ENCODE assay signal across 16 cellular contexts in genomic region chr9:134783699-134784039, GRCh38.
DNase-seq lines count a peak whose midpoint lies in the region; ATAC-seq and TF ChIP-seq lines count a peak whose summit lies in the region.
"Had no signal": no experiment of that assay in that cellular context is flagged by ENCODE, and none has a peak within 500 bp of the region (broad histone marks: within the 10 kb centered on the region; RNA-seq: fewer than 3 reads in every experiment).

No MANE protein-coding gene starts in this region.

- RAD21 ChIA-PET in HCT116 (lab: Charles Lee; ENCODE audit: low non-redundant PET in 1 of 2, low total read pairs in 2 of 2, uncharacterized antibody in 2 of 2, unreplicated experiment in 2 of 2): no interaction called here

- no peak for TF ChIP-seq RAD21 in HCT116 (IDR thresholded peaks at IDR 0.05; ENCODE audit: low read depth)

- H3K9ac ChIP-seq in HCT116 (ENCODE audit: low read length) (no peak overlapping the region), smooth muscle cell (ENCODE audit: low read depth) (no peak overlapping the region), colonic mucosa (ENCODE audit: low read depth in 2 of 2, low read length in 2 of 2) (no peak overlapping the region)

- no peaks in the 10 kb centered on the region for H3K36me3 Mint-ChIP-seq in glutamatergic neuron (ENCODE audit: unreplicated experiment)
- no peaks in the 10 kb centered on the region for H3K36me3 Mint-ChIP-seq in CD4-positive, alpha-beta memory T cell
- H3K36me3 Mint-ChIP-seq: WTC11 had no signal

- H3K36me3 ChIP-seq in HCT116 (ENCODE audit: control insufficient read depth in 1 of 2, insufficient read depth in 2 of 2, low read length in 2 of 2) (no peaks in the 10 kb centered on the region), smooth muscle cell (ENCODE audit: low read depth) (peaks cover 3% of the 10 kb centered on the region), colonic mucosa (no peaks in the 10 kb centered on the region)
- no peaks in the 10 kb centered on the region for H3K36me3 ChIP-seq in CD4-positive, alpha-beta memory T cell (ENCODE audit: insufficient read depth, low read length)

- H3K27me3 Mint-ChIP-seq in glutamatergic neuron (ENCODE audit: unreplicated experiment): peaks cover 5% of the 10 kb centered on the region
- H3K27me3 Mint-ChIP-seq in CD4-positive, alpha-beta memory T cell: peaks cover 1 to 4% of the 10 kb centered on the region in 2 donors

- H3F3A ChIP-seq in smooth muscle cell (ENCODE audit: low read depth): peaks cover 97% of the 10 kb centered on the region

- CTCF ChIA-PET in HCT116 (lab: Charles Lee): interaction anchor here (0.9 kb wide), 1 partner anchor 9 kb away, joined by 3 read pairs; no protein-coding TSS in a partner anchor
- CTCF ChIA-PET in CD4-positive, alpha-beta memory T cell (lab: Charles Lee; ENCODE audit: partially characterized antibody): no interaction called here

- H4K20me1 ChIP-seq in HCT116 (ENCODE audit: insufficient read depth): no peaks in the 10 kb centered on the region
- peaks cover 100% of the 10 kb centered on the region for H4K20me1 ChIP-seq in smooth muscle cell (ENCODE audit: low read depth)

- peak overlapping the region; percentile 82 for H3K27ac Mint-ChIP-seq in glutamatergic neuron (ENCODE audit: unreplicated experiment)
- no peak overlapping the region for H3K27ac Mint-ChIP-seq in CD4-positive, alpha-beta memory T cell
- H3K27ac Mint-ChIP-seq: WTC11 had no signal

- H3K4me1 Mint-ChIP-seq in glutamatergic neuron (ENCODE audit: low read depth, unreplicated experiment): peaks cover 25% of the 10 kb centered on the region
- H3K4me1 Mint-ChIP-seq in CD4-positive, alpha-beta memory T cell: no peaks in the 10 kb centered on the region

- in situ Hi-C loops in SK-MEL-5 (cut with HindIII; ENCODE audit: low pct_unique_long_range_greater_than_20kb, low sequenced_read_pairs): no loop called here

- H3K9me2 ChIP-seq in HCT116 (ENCODE audit: insufficient read depth): no peaks in the 10 kb centered on the region

- no peak for ATAC-seq in HCT116
- no peak for ATAC-seq in GM19455 (IDR thresholded peaks at IDR 0.05; ENCODE audit: unreplicated experiment)

- peak overlapping the region; percentile 2 for H3K4me3 Mint-ChIP-seq in glutamatergic neuron (ENCODE audit: unreplicated experiment)
- no peak overlapping the region for H3K4me3 Mint-ChIP-seq in CD4-positive, alpha-beta memory T cell
- H3K4me3 Mint-ChIP-seq: WTC11 had no signal

- DNase-seq in HCT116 (ENCODE audit: low read depth, low spot score) (no peak), SK-MEL-5 (ENCODE audit: low read depth, low spot score) (peak; percentile 6), glutamatergic neuron (no peak), smooth muscle cell (lab: John Stamatoyannopoulos, UW; ENCODE audit: unreplicated experiment) (no peak), COLO668 (lab: John Stamatoyannopoulos, UW; ENCODE audit: unreplicated experiment) (no peak), colonic mucosa (no peak)
- no peak for DNase-seq in CD4-positive, alpha-beta memory T cell
- DNase-seq: C1 segment of cervical spinal cord; DMS153; mesendoderm; NCI-H774; stimulated activated CD4-positive, alpha-beta T cell treated with anti-CD3 and anti-CD28 coated beads, Interleukin-4, amount 100 ng/mL, for 1 hour; T-helper 1 cell had no signal

- 95% methylated on average over 12 of the region's 12 CpGs for WGBS in smooth muscle cell (ENCODE audit: low lambda C conversion rate)

- H3K27me3 ChIP-seq in HCT116 (ENCODE audit: insufficient read depth, low read length) (peaks cover 41% of the 10 kb centered on the region), smooth muscle cell (ENCODE audit: low read depth) (no peaks in the 10 kb centered on the region), colonic mucosa (no peaks in the 10 kb centered on the region)
- no peaks in the 10 kb centered on the region for H3K27me3 ChIP-seq in CD4-positive, alpha-beta memory T cell (ENCODE audit: insufficient read depth, low read length)
- H3K27me3 ChIP-seq: heart left ventricle had no signal

- H3K9me3 ChIP-seq in HCT116 (ENCODE audit: control insufficient read depth in 1 of 2, insufficient read depth in 1 of 2, low read depth in 1 of 2, low read length in 2 of 2) (no peaks in the 10 kb centered on the region), smooth muscle cell (replicated peaks; ENCODE audit: low read depth) (no peaks in the 10 kb centered on the region), colonic mucosa (no peaks in the 10 kb centered on the region)
- no peaks in the 10 kb centered on the region for H3K9me3 ChIP-seq in CD4-positive, alpha-beta memory T cell (ENCODE audit: control insufficient read depth in 1 of 2, low read length in 2 of 2)
- H3K9me3 ChIP-seq: heart left ventricle had no signal

- no peak overlapping the region for H2AFZ ChIP-seq in HCT116 (ENCODE audit: low read depth, low read length, poor library complexity, severe bottlenecking)
- H2AFZ ChIP-seq in smooth muscle cell (ENCODE audit: low read depth): no peak overlapping the region

- no peak overlapping the region for H3K4me3 ChIP-seq in HCT116 (replicated peaks in 1 of 2; ENCODE audit: low read depth in 1 of 2, low read length in 2 of 2)
- no peak overlapping the region for H3K4me3 ChIP-seq in smooth muscle cell
- H3K4me3 ChIP-seq in colonic mucosa: no peak overlapping the region
- no peak overlapping the region for H3K4me3 ChIP-seq in CD4-positive, alpha-beta memory T cell (ENCODE audit: low read length in 2 of 2)
- H3K4me3 ChIP-seq: heart left ventricle had no signal

- no TSS peak for BruUV-seq in HCT116 (replicated peaks; lab: Mats Ljungman, UMichigan)

- H3K79me2 ChIP-seq in HCT116 (ENCODE audit: insufficient read depth, low read length) (no peaks in the 10 kb centered on the region), smooth muscle cell (ENCODE audit: low read depth) (peaks cover 9% of the 10 kb centered on the region)

- TF ChIP-seq CTCF in HCT116 (IDR thresholded peaks at IDR 0.05 in 2 of 3, conservative IDR thresholded peaks at IDR 0.05 in 1 of 3; ENCODE audit: borderline replicate concordance in 1 of 3, insufficient read depth in 1 of 3, low read depth in 2 of 3, low read length in 2 of 3) (no peak), glutamatergic neuron (IDR thresholded peaks at IDR 0.05; ENCODE audit: partially characterized antibody, unreplicated experiment) (no peak), smooth muscle cell (IDR thresholded peaks at IDR 0.05; ENCODE audit: borderline replicate concordance, insufficient read depth, poor library complexity, severe bottlenecking) (no peak), colonic mucosa (IDR thresholded peaks at IDR 0.05) (no peak)

- H3K9me3 Mint-ChIP-seq in glutamatergic neuron (ENCODE audit: unreplicated experiment): peaks cover 8% of the 10 kb centered on the region
- H3K9me3 Mint-ChIP-seq in CD4-positive, alpha-beta memory T cell: no peaks in the 10 kb centered on the region
- H3K9me3 Mint-ChIP-seq: WTC11 had no signal

- no peak overlapping the region for H3K27ac ChIP-seq in HCT116 (ENCODE audit: low read depth, low read length)
- peak overlapping the region; percentile 68 for H3K27ac ChIP-seq in smooth muscle cell (ENCODE audit: low read depth)
- H3K27ac ChIP-seq in colonic mucosa: no peak overlapping the region
- no peak overlapping the region for H3K27ac ChIP-seq in CD4-positive, alpha-beta memory T cell (ENCODE audit: low read depth, low read length)
- H3K27ac ChIP-seq: heart left ventricle had no signal

- intact Hi-C loops in HCT116 (cut with micrococcal nuclease) (no loop called here), colonic mucosa (cut with DNase I) (loop anchor here (10.0 kb wide), 1 partner anchor 201 kb away; no protein-coding TSS in a partner anchor)
- intact Hi-C loops in CD4-positive, alpha-beta memory T cell (cut with micrococcal nuclease): no loop called here

- no peak overlapping the region for H3K4me2 ChIP-seq in HCT116 (ENCODE audit: low read length)
- no peak overlapping the region for H3K4me2 ChIP-seq in smooth muscle cell

- POLR2A ChIA-PET in HCT116 (lab: Charles Lee): no interaction called here
- POLR2A ChIA-PET in CD4-positive, alpha-beta memory T cell (lab: Charles Lee; ENCODE audit: partially characterized antibody): no interaction called here

- peaks cover 3 to 5% of the 10 kb centered on the region in 2 experiments; a peak in 2 of 4 replicates for H3K4me1 ChIP-seq in HCT116 (ENCODE audit: control insufficient read depth in 1 of 2, insufficient read depth in 2 of 2, low read length in 2 of 2)
- no peaks in the 10 kb centered on the region for H3K4me1 ChIP-seq in smooth muscle cell (ENCODE audit: low read depth)
- no peaks in the 10 kb centered on the region for H3K4me1 ChIP-seq in colonic mucosa
- H3K4me1 ChIP-seq in CD4-positive, alpha-beta memory T cell (ENCODE audit: insufficient read depth, low read length): no peaks in the 10 kb centered on the region

- no peak for TF ChIP-seq POLR2A in HCT116 (IDR thresholded peaks at IDR 0.05; ENCODE audit: borderline replicate concordance, extremely low read depth, insufficient read depth, insufficient read length)

TF ChIP-seq in HCT116, 20 proteins besides CTCF, POLR2A, EP300 and RAD21:
- TF ChIP-seq CBX3 (IDR thresholded peaks at IDR 0.05; ENCODE audit: low read depth) (no peak), CEBPB (IDR thresholded peaks at IDR 0.05; ENCODE audit: low read depth) (peak; percentile 53; the same call in 1 of the 2 replicates)
